In genomic region chr20:18587665-18588553, GRCh38 we compare ENCODE assay signal across 8 cellular contexts. TPM values are rescaled to one million over a fixed set of nuclear protein-coding genes. Genes with fewer than 3 reads are reported as not detected.
DNase-seq lines count a peak whose midpoint lies in the region; ATAC-seq and TF ChIP-seq lines count a peak whose summit lies in the region.

Gene DTD1 (plus strand): TSS chr20:18588054. CDS start chr20:18588073, 19 bp downstream.

- H3K27me3 ChIP-seq in CD8-positive, alpha-beta memory T cell (ENCODE audit: insufficient read depth, low read length, poor library complexity, severe bottlenecking): no peaks in the 10 kb centered on the region
- no peaks in the 10 kb centered on the region for H3K27me3 ChIP-seq in lung (ENCODE audit: control insufficient read depth, insufficient read depth)

- no peaks in the 10 kb centered on the region for H3K36me3 ChIP-seq in CD8-positive, alpha-beta memory T cell (ENCODE audit: insufficient read depth, low read length)
- H3K36me3 ChIP-seq in lung (ENCODE audit: control insufficient read depth in 2 of 2, insufficient read depth in 2 of 2, low read length in 2 of 2): no peaks in the 10 kb centered on the region

- CTCF ChIA-PET in CD8-positive, alpha-beta memory T cell (lab: Charles Lee): interaction anchor here (0.6 to 2.0 kb wide), 4 partner anchors 9 to 1429 kb away, joined by 3 to 7 read pairs (median 4); partner anchors contain the start of genes NAA20, SEC23B and SMIM26
- CTCF ChIA-PET in activated CD8-positive, alpha-beta T cell treated with anti-CD3 and anti-CD28 coated beads for 36 hours (lab: Charles Lee): interaction anchor here (1.1 to 1.2 kb wide), 2 partner anchors 11 to 12 kb away, joined by 3 to 4 read pairs; no protein-coding TSS in a partner anchor

- H3K27me3 Mint-ChIP-seq in CD8-positive, alpha-beta memory T cell: peaks cover 0 to 11% of the 10 kb centered on the region in 2 donors
- H3K27me3 Mint-ChIP-seq in activated CD8-positive, alpha-beta T cell treated with anti-CD3 and anti-CD28 coated beads for 36 hours: peaks cover 6% of the 10 kb centered on the region

- peak within 1 kb of the TSS; percentile 70 for H3K4me3 ChIP-seq in CD8-positive, alpha-beta memory T cell (ENCODE audit: low read length)
- H3K4me3 ChIP-seq in lung: peak within 1 kb of the TSS; percentile 93

- peak within 1 kb of the TSS; percentile 92 to 99 (median 93) for H3K4me3 Mint-ChIP-seq in CD8-positive, alpha-beta memory T cell
- peak within 1 kb of the TSS; percentile 89 for H3K4me3 Mint-ChIP-seq in activated CD8-positive, alpha-beta T cell treated with anti-CD3 and anti-CD28 coated beads for 36 hours

- ATAC-seq in GM19438 (IDR thresholded peaks at IDR 0.05; ENCODE audit: low read depth, unreplicated experiment) (peak; percentile 95), HG03571 (IDR thresholded peaks at IDR 0.05; ENCODE audit: unreplicated experiment) (peak; percentile 92), lung (ENCODE audit: insufficient read depth, low FRiP score) (peak; percentile 98)
- ATAC-seq in activated CD8-positive, alpha-beta T cell treated with anti-CD3 and anti-CD28 coated beads for 36 hours: peak; percentile 94

- WGBS in lung, 2 donors: 0 to 1% methylated on average over 59 to 88 of the region's 88 CpGs

- POLR2A ChIA-PET in CD8-positive, alpha-beta memory T cell (lab: Charles Lee): interaction anchor here (0.9 kb wide), 1 partner anchor 81 kb away, joined by 4 read pairs; the partner anchor contains the start of gene SEC23B
- POLR2A ChIA-PET in activated CD8-positive, alpha-beta T cell treated with anti-CD3 and anti-CD28 coated beads for 36 hours (lab: Charles Lee): interaction anchor here (0.7 to 1.5 kb wide), 4 partner anchors 11 to 31 kb away, joined by 3 to 4 read pairs (median 3); no protein-coding TSS in a partner anchor

- H3K36me3 Mint-ChIP-seq in CD8-positive, alpha-beta memory T cell: peaks cover 0 to 7% (median 0%) of the 10 kb centered on the region in 3 donors
- H3K36me3 Mint-ChIP-seq in activated CD8-positive, alpha-beta T cell treated with anti-CD3 and anti-CD28 coated beads for 36 hours (ENCODE audit: low read depth): no peaks in the 10 kb centered on the region

- intact Hi-C loops in activated CD8-positive, alpha-beta T cell treated with anti-CD3 and anti-CD28 coated beads for 36 hours (cut with micrococcal nuclease): loop anchor here (5.0 kb wide), 1 partner anchor 81 kb away; the partner anchor contains the start of gene SEC23B

- no peaks in the 10 kb centered on the region for H3K9me3 ChIP-seq in CD8-positive, alpha-beta memory T cell (ENCODE audit: low read length)
- H3K9me3 ChIP-seq in lung (ENCODE audit: control insufficient read depth in 2 of 2, insufficient read depth in 1 of 2, low read length in 1 of 2): no peaks in the 10 kb centered on the region

- TF ChIP-seq CTCF in activated CD8-positive, alpha-beta T cell treated with anti-CD3 and anti-CD28 coated beads for 36 hours (IDR thresholded peaks at IDR 0.05): peak; percentile 67
- peak; percentile 32 for TF ChIP-seq CTCF in lung (IDR thresholded peaks at IDR 0.05; ENCODE audit: control extremely low read depth, extremely low read depth)

- peak within 1 kb of the TSS; percentile 86 for H3K27ac ChIP-seq in CD8-positive, alpha-beta memory T cell (ENCODE audit: low read depth, low read length)
- H3K27ac ChIP-seq in lung (ENCODE audit: low read depth in 1 of 2, low read length in 1 of 2): peak within 1 kb of the TSS; percentile 48 to 84

- peak within 1 kb of the TSS; percentile 72 to 99 (median 94) for H3K27ac Mint-ChIP-seq in CD8-positive, alpha-beta memory T cell
- peak within 1 kb of the TSS; percentile 86 for H3K27ac Mint-ChIP-seq in activated CD8-positive, alpha-beta T cell treated with anti-CD3 and anti-CD28 coated beads for 36 hours

- peaks cover 24 to 46% (median 34%) of the 10 kb centered on the region in 3 donors for H3K4me1 Mint-ChIP-seq in CD8-positive, alpha-beta memory T cell
- H3K4me1 Mint-ChIP-seq in activated CD8-positive, alpha-beta T cell treated with anti-CD3 and anti-CD28 coated beads for 36 hours (ENCODE audit: low read depth): peaks cover 29% of the 10 kb centered on the region

- H3K9me3 Mint-ChIP-seq in CD8-positive, alpha-beta memory T cell: no peaks in the 10 kb centered on the region
- no peaks in the 10 kb centered on the region for H3K9me3 Mint-ChIP-seq in activated CD8-positive, alpha-beta T cell treated with anti-CD3 and anti-CD28 coated beads for 36 hours

- peak; percentile 55 to 83 (median 74) for DNase-seq in CD8-positive, alpha-beta memory T cell
- peak; percentile 91 for DNase-seq in NCI-H774 (lab: John Stamatoyannopoulos, UW)
- DNase-seq in activated CD8-positive, alpha-beta T cell treated with anti-CD3 and anti-CD28 coated beads for 36 hours: peak; percentile 95
- DNase-seq in ecto neural progenitor cell (ENCODE audit: low spot score): peak; percentile 96
- peak; percentile 95 for DNase-seq in lung (ENCODE audit: low spot score)
- DNase-seq in stimulated activated CD4-positive, alpha-beta T cell treated with anti-CD3 and anti-CD28 coated beads, TNF-alpha, amount 100 ng/mL, for 24 hours (ENCODE audit: low read depth in 3 of 3): peak; percentile 76 to 91 (median 77)

- H3K4me1 ChIP-seq in CD8-positive, alpha-beta memory T cell (ENCODE audit: insufficient read depth, low read length): peaks cover 13% of the 10 kb centered on the region
- peaks cover 0 to 3% of the 10 kb centered on the region in 2 donors for H3K4me1 ChIP-seq in lung (ENCODE audit: control insufficient read depth in 2 of 2, insufficient read depth in 2 of 2, low read length in 2 of 2)

RNA-seq across cellular contexts. Expression of gene DTD1, which starts in this region (rescaled TPM):
- total RNA-seq in CD8-positive, alpha-beta memory T cell: 10 to 100 TPM; 60.2 to 60.8 TPM
- polyA plus RNA-seq in CD8-positive, alpha-beta memory T cell: 59.6 TPM
- 10 to 100 TPM; 52.3 to 53.5 TPM for total RNA-seq in activated CD8-positive, alpha-beta T cell treated with anti-CD3 and anti-CD28 coated beads for 36 hours
- total RNA-seq in lung: 10 to 100 TPM; 22.6 to 39.2 TPM
- 10 to 100 TPM; 17.4 to 26.5 TPM for polyA plus RNA-seq in lung

Comparison
In these comparisons a context has a peak if more than half of its experiments do, and no peak if none do; other contexts are left out.
1. Peak in every context shown above with its lines: DNase-seq, ATAC-seq, H3K4me3 ChIP-seq and H3K27ac ChIP-seq.